In the genomic region with DNA sequence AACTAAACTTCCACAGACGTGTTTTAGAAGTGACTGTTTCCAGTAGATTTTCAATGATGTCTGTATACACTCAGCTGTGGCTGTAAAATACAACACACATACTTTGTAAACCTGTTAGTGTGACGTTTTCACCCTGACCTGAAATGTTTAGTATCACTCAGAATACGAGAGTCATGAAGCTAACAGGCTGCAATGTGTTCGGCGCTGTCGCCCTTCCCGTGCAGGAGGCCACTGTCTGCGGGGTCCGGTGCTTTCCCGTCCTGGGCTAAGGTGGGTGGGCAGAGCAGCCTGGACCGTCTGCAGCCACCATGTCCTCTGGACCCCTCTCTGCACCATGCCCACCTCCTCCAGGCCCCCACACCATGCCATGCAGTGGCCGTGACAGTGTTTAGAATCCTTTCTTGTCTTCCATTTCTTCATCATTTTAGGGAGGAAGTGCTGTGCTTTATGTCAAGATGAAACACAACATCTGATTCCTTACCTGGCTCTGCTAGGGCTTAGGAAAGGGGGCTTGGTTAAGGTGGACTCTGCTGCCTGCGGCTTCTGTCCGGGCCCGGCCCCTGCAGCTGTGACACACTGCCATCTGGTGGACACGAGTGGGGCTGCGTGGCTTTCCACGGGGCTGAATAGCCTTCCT, we compare ENCODE assay signal across 2 cellular contexts.
TF ChIP-seq lines count a peak whose summit lies in the region.

No MANE protein-coding gene starts in this region.

TF ChIP-seq in HCT116, 20 proteins besides CTCF, POLR2A, EP300 and RAD21:
- TF ChIP-seq ELF1 (IDR thresholded peaks at IDR 0.05; ENCODE audit: borderline replicate concordance, low read depth) = no peak
- no peak for TF ChIP-seq SP1 (IDR thresholded peaks at IDR 0.05; ENCODE audit: low read depth)
- TF ChIP-seq ZNF274 (IDR thresholded peaks at IDR 0.05; ENCODE audit: low read depth, low read length) = no peak
- TF ChIP-seq YY1 (IDR thresholded peaks at IDR 0.05; ENCODE audit: extremely low read depth, insufficient replicate concordance, low read depth, low read length) = no peak
- TF ChIP-seq, protein P1, sequence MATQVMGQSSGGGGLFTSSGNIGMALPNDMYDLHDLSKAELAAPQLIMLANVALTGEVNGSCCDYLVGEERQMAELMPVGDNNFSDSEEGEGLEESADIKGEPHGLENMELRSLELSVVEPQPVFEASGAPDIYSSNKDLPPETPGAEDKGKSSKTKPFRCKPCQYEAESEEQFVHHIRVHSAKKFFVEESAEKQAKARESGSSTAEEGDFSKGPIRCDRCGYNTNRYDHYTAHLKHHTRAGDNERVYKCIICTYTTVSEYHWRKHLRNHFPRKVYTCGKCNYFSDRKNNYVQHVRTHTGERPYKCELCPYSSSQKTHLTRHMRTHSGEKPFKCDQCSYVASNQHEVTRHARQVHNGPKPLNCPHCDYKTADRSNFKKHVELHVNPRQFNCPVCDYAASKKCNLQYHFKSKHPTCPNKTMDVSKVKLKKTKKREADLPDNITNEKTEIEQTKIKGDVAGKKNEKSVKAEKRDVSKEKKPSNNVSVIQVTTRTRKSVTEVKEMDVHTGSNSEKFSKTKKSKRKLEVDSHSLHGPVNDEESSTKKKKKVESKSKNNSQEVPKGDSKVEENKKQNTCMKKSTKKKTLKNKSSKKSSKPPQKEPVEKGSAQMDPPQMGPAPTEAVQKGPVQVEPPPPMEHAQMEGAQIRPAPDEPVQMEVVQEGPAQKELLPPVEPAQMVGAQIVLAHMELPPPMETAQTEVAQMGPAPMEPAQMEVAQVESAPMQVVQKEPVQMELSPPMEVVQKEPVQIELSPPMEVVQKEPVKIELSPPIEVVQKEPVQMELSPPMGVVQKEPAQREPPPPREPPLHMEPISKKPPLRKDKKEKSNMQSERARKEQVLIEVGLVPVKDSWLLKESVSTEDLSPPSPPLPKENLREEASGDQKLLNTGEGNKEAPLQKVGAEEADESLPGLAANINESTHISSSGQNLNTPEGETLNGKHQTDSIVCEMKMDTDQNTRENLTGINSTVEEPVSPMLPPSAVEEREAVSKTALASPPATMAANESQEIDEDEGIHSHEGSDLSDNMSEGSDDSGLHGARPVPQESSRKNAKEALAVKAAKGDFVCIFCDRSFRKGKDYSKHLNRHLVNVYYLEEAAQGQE (IDR thresholded peaks at IDR 0.05; ENCODE audit: low read depth) = no peak
- TF ChIP-seq CBX3 (IDR thresholded peaks at IDR 0.05; ENCODE audit: low read depth) = no peak
- no peak for TF ChIP-seq SIN3A (IDR thresholded peaks at IDR 0.05; ENCODE audit: low read depth)
- TF ChIP-seq CEBPB (IDR thresholded peaks at IDR 0.05; ENCODE audit: low read depth) = no peak
- TF ChIP-seq, protein P2, sequence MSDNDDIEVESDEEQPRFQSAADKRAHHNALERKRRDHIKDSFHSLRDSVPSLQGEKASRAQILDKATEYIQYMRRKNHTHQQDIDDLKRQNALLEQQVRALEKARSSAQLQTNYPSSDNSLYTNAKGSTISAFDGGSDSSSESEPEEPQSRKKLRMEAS (IDR thresholded peaks at IDR 0.05) = no peak
- no peak for TF ChIP-seq TCF7L2 (IDR thresholded peaks at IDR 0.05; ENCODE audit: borderline replicate concordance, extremely low read depth, insufficient read depth, insufficient read length)
- no peak for TF ChIP-seq EZH2phosphoT487 (IDR thresholded peaks at IDR 0.05; ENCODE audit: borderline replicate concordance)
- no peak for TF ChIP-seq ZFX (IDR thresholded peaks at IDR 0.05)
- TF ChIP-seq FOSL1 (IDR thresholded peaks at IDR 0.05; ENCODE audit: low read depth) = no peak

TF ChIP-seq in endothelial cell of umbilical vein, 7 proteins besides CTCF, POLR2A, EP300 and RAD21:
- TF ChIP-seq MYC (IDR thresholded peaks at IDR 0.05; ENCODE audit: low read depth, low read length) (no peak), POLR2AphosphoS5 (IDR thresholded peaks at IDR 0.05; ENCODE audit: insufficient read depth, low read depth, low read length) (peak; percentile 47), EZH2 (IDR thresholded peaks at IDR 0.05; ENCODE audit: borderline replicate concordance, low read depth, low read length, severe bottlenecking) (no peak), FOS (IDR thresholded peaks at IDR 0.05; ENCODE audit: borderline replicate concordance, insufficient read depth, low read length) (no peak), GATA2 (IDR thresholded peaks at IDR 0.05; ENCODE audit: insufficient read depth, insufficient read length, low read depth, low read length) (no peak), JUN (IDR thresholded peaks at IDR 0.05; ENCODE audit: borderline replicate concordance, insufficient read depth, insufficient read length, low read depth) (peak; percentile 51)
- TF ChIP-seq, protein P2 (IDR thresholded peaks at IDR 0.05; ENCODE audit: insufficient read depth, insufficient read length) = no peak
